ENCODE assay signal across 2 cellular contexts in the genomic region with DNA sequence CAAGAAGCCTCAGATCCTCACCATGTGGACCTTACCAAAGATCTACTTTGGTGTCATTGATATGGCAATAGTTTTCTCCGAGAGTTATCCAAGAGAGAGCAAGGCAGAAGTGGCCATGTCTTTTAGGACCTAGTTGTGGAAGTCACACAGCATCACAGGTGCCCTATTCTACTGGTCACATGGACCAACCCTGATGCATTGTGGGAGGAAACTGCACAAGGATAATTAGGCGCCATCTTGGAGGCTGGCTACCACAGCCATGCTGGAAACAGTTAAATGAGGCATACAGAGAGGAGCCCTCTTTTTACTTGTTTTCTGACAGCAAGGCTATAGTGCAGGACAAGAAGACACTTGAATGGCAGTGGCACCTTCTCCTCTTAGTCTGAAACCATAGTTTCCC.
TF ChIP-seq lines count a peak whose summit lies in the region.

No MANE protein-coding gene starts in this region.

TF ChIP-seq in WTC11, 78 proteins besides CTCF, POLR2A, EP300 and RAD21 (continued from another document):
- TF ChIP-seq, protein P1, sequence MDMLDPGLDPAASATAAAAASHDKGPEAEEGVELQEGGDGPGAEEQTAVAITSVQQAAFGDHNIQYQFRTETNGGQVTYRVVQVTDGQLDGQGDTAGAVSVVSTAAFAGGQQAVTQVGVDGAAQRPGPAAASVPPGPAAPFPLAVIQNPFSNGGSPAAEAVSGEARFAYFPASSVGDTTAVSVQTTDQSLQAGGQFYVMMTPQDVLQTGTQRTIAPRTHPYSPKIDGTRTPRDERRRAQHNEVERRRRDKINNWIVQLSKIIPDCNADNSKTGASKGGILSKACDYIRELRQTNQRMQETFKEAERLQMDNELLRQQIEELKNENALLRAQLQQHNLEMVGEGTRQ (CRISPR knock-in tag; IDR thresholded peaks at IDR 0.05): 0 out of 2 replicates have a peak, but pooled peaks have one; percentile 22

TF ChIP-seq in endothelial cell of umbilical vein, 7 proteins besides CTCF, POLR2A, EP300 and RAD21 (continued from another document):
- TF ChIP-seq EZH2 (IDR thresholded peaks at IDR 0.05; ENCODE audit: borderline replicate concordance, low read depth, low read length, severe bottlenecking): no peak
TF ChIP-seq in endothelial cell of umbilical vein: peak in this region for 0.
